Comparison of ENCODE assay signal across 22 cellular contexts in genomic region chr7:99653754-99654153, GRCh38. TPM values are rescaled to one million over a fixed set of nuclear protein-coding genes. Genes with fewer than 3 reads are reported as not detected.
DNase-seq lines count a peak whose midpoint lies in the region; ATAC-seq, FAIRE-seq and TF ChIP-seq lines count a peak whose summit lies in the region.
"Had no signal": no experiment of that assay in that cellular context is flagged by ENCODE, and none has a peak within 500 bp of the region (broad histone marks: within the 10 kb centered on the region; RNA-seq: fewer than 3 reads in every experiment).

No MANE protein-coding gene starts in this region.

- peak; percentile 8 for DNase-seq in MCF 10A (ENCODE audit: unreplicated experiment)
- DNase-seq in breast epithelium (ENCODE audit: low spot score in 2 of 2) = no peak
- DNase-seq in bronchial epithelial cell (ENCODE audit: low read depth) = peak; percentile 19
- DNase-seq in left colon = no peak
- no peak for DNase-seq in pancreas
- no peak for DNase-seq in NOMO-1 treated with dmso at 0.1 percent for 144 hours (lab: John Stamatoyannopoulos, UW; ENCODE audit: unreplicated experiment)
- no peak for DNase-seq in NCI-H226
- DNase-seq: CD8-positive, alpha-beta T cell; COR-L47; DMS153; DMS79 treated with DMSO at 0.1 percent for 48 hours; EL; GDM1 had no signal

- no peak overlapping the region for H3K4me3 ChIP-seq in breast epithelium
- no peak overlapping the region for H3K4me3 ChIP-seq in bronchial epithelial cell (ENCODE audit: low read depth, low read length)
- H3K4me3 ChIP-seq in pancreas = no peak overlapping the region
- H3K4me3 ChIP-seq: HAP-1 had no signal

- H3K4me1 Mint-ChIP-seq in MCF 10A (ENCODE audit: insufficient read depth, unreplicated experiment) = no peaks in the 10 kb centered on the region
- H3K4me1 Mint-ChIP-seq: CD14-positive monocyte had no signal

- no peaks in the 10 kb centered on the region for H3K9me3 ChIP-seq in breast epithelium
- no peaks in the 10 kb centered on the region for H3K9me3 ChIP-seq in pancreas
- H3K9me3 ChIP-seq: HAP-1 had no signal

- FAIRE-seq in bronchial epithelial cell (lab: Jason Lieb, UNC) (no peak), pancreas (lab: Jason Lieb, UNC) (no peak)
- FAIRE-seq: D721Med, GM12892, H1 had no signal

- intact Hi-C loops in MCF 10A (cut with micrococcal nuclease) = no loop called here
- intact Hi-C loops in breast epithelium (cut with DNase I; ENCODE audit: low total_unique reads) = no loop called here
- intact Hi-C loops in left colon (cut with DNase I, micrococcal nuclease) = no loop called here
- intact Hi-C loops in pancreas (cut with DNase I) = no loop called here

- H3K27me3 Mint-ChIP-seq in MCF 10A (ENCODE audit: insufficient read depth, unreplicated experiment) = no peaks in the 10 kb centered on the region

- ATAC-seq in left colon (peak; percentile 24), pancreas (peak in 3 of 4 donors; percentile 25 to 57 (median 45)), GM21825 (IDR thresholded peaks at IDR 0.05; ENCODE audit: unreplicated experiment) (no peak)
- ATAC-seq: CD8-positive, alpha-beta T cell had no signal

- no peaks in the 10 kb centered on the region for H3K36me3 ChIP-seq in breast epithelium
- no peaks in the 10 kb centered on the region for H3K36me3 ChIP-seq in bronchial epithelial cell (ENCODE audit: control insufficient read depth, insufficient read depth, low read length)
- no peaks in the 10 kb centered on the region for H3K36me3 ChIP-seq in pancreas
- H3K36me3 ChIP-seq: HAP-1 had no signal

- H3K4me3 Mint-ChIP-seq in MCF 10A (ENCODE audit: unreplicated experiment) = no peak overlapping the region
- H3K4me3 Mint-ChIP-seq: CD14-positive monocyte; CD8-positive, alpha-beta T cell had no signal

- BruUV-seq in MCF 10A (replicated peaks; lab: Mats Ljungman, UMichigan) = no TSS peak

- H3K9me3 Mint-ChIP-seq in MCF 10A (ENCODE audit: unreplicated experiment) = no peaks in the 10 kb centered on the region
- H3K9me3 Mint-ChIP-seq: CD8-positive, alpha-beta T cell had no signal

- POLR2A ChIA-PET in MCF 10A (lab: Yijun Ruan, JAX) = no interaction called here

- H3K27ac Mint-ChIP-seq in MCF 10A (ENCODE audit: low read depth, unreplicated experiment) = no peak overlapping the region
- H3K27ac Mint-ChIP-seq: CD8-positive, alpha-beta T cell had no signal

- CTCF ChIA-PET in MCF 10A (lab: Yijun Ruan, JAX) = interaction anchor here (1.2 kb wide), 1 partner anchor 85 kb away, joined by 5 read pairs; no protein-coding TSS in a partner anchor

- H3K27me3 ChIP-seq in breast epithelium = no peaks in the 10 kb centered on the region
- H3K27me3 ChIP-seq in bronchial epithelial cell (ENCODE audit: control insufficient read depth, insufficient read depth, low read length) = no peaks in the 10 kb centered on the region
- no peaks in the 10 kb centered on the region for H3K27me3 ChIP-seq in pancreas

- TF ChIP-seq CTCF in MCF 10A (IDR thresholded peaks at IDR 0.05; ENCODE audit: unreplicated experiment) (no peak), breast epithelium (IDR thresholded peaks at IDR 0.05) (no peak), bronchial epithelial cell (IDR thresholded peaks at IDR 0.05; ENCODE audit: insufficient read depth, low read length, severe bottlenecking) (no peak), pancreas (IDR thresholded peaks at IDR 0.05) (no peak)

- no peak overlapping the region for H3K27ac ChIP-seq in breast epithelium
- H3K27ac ChIP-seq in pancreas = no peak overlapping the region
- H3K27ac ChIP-seq: 22Rv1, HL-60 had no signal

- TF ChIP-seq POLR2A in breast epithelium (IDR thresholded peaks at IDR 0.05) = no peak

- H3K4me1 ChIP-seq in breast epithelium (no peaks in the 10 kb centered on the region), pancreas (no peaks in the 10 kb centered on the region)
- H3K4me1 ChIP-seq: HAP-1 had no signal

- 96 to 97% methylated on average over 3 of the region's 3 CpGs for WGBS in pancreas, 2 donors

- H3K36me3 Mint-ChIP-seq in MCF 10A (ENCODE audit: insufficient read depth, unreplicated experiment) = no peaks in the 10 kb centered on the region

RNA-seq across cellular contexts. Expression of gene CYP3A5, which starts 26.0 kb away (rescaled TPM):
- total RNA-seq in MCF 10A (2022) = 0.58 and 0.83 TPM in 2 replicates
- total RNA-seq in breast epithelium = 10 to 100 TPM in 2 of 3 donors, 1 to 10 TPM in 1; 8.5 to 25.9 (median 15.4) TPM
- total RNA-seq in bronchial epithelial cell = 3.7 and 30.2 TPM in 2 replicates
- total RNA-seq in left colon = 100 to 1,000 TPM; 112 to 144 TPM
- 100 to 1,000 TPM in 1 of 6 donors, 10 to 100 TPM in 4, 1 to 10 TPM in 1; 10.0 to 129 (median 28.1) TPM for total RNA-seq in pancreas
- polyA plus RNA-seq in pancreas = 100 to 1,000 TPM; 108 to 219 TPM
- total RNA-seq: CD8-positive, alpha-beta T cell; H1 had no signal
- polyA plus RNA-seq: BJ had no signal

RNA-seq across cellular contexts. Expression of gene ZSCAN25, which starts 37.0 kb away (rescaled TPM):
- total RNA-seq in MCF 10A (2022) (17.6 and 20.9 TPM in 2 replicates), breast epithelium (10 to 100 TPM; 15.2 to 23.6 (median 18.4) TPM), bronchial epithelial cell (12.4 and 13.8 TPM in 2 replicates), left colon (10 to 100 TPM; 10.8 to 16.0 TPM), pancreas (10 to 100 TPM in 1 of 6 donors, 1 to 10 TPM in 5; 7.4 to 12.8 (median 8.2) TPM)
- 1 to 10 TPM; 4.7 to 5.8 TPM for polyA plus RNA-seq in pancreas

RNA-seq across cellular contexts. Expression of gene TMEM225B, which starts 55.7 kb away (rescaled TPM):
- total RNA-seq in MCF 10A (2022) = 0.70 and 0.96 TPM in 2 replicates
- total RNA-seq in breast epithelium = 1 to 10 TPM; 1.0 to 4.5 (median 2.0) TPM
- 0.53 and 0.77 TPM in 2 replicates for total RNA-seq in bronchial epithelial cell
- under 1 TPM in 1 of 2 donors, not detected in 1; 0.45 TPM for total RNA-seq in left colon
- 1 to 10 TPM in 1 of 6 donors, under 1 TPM in 5; 0.16 to 1.1 (median 0.48) TPM for total RNA-seq in pancreas
- polyA plus RNA-seq in pancreas = 1 to 10 TPM; 1.2 to 1.5 TPM
- total RNA-seq: H1 had no signal

Comparison
In these comparisons a context has a peak if more than half of its experiments do, and no peak if none do; other contexts are left out.
1. DNase-seq: peak in MCF 10A (single experiment) and bronchial epithelial cell (single experiment); none in breast epithelium (0 of 2), left colon (0 of 2), pancreas (0 of 6), NOMO-1 treated with dmso at 0.1 percent for 144 hours (single experiment) and NCI-H226 (single experiment).